In genomic region chr1:161021959-161022332, GRCh38 we compare ENCODE assay signal across 9 cellular contexts. TPM values are rescaled to one million over a fixed set of nuclear protein-coding genes. Genes with fewer than 3 reads are reported as not detected.
DNase-seq lines count a peak whose midpoint lies in the region; ATAC-seq, FAIRE-seq and TF ChIP-seq lines count a peak whose summit lies in the region.
"Had no signal": no experiment of that assay in that cellular context is flagged by ENCODE, and none has a peak within 500 bp of the region (broad histone marks: within the 10 kb centered on the region; RNA-seq: fewer than 3 reads in every experiment).

No MANE protein-coding gene starts in this region.

- peaks cover 0 to 3% (median 0%) of the 10 kb centered on the region in 11 experiments; a peak in 2 of 22 replicates for H3K9me3 ChIP-seq in BLaER1 treated with 17β-estradiol and CSF1 and Interleukin-3, amounts not matched to agents 10 nM and 100 nM (replicated peaks in 1 of 11)
- H3K9me3 ChIP-seq in HUES64 (ENCODE audit: insufficient read depth, low read depth, low read length) (no peaks in the 10 kb centered on the region), body of pancreas (no peaks in the 10 kb centered on the region), mesodermal cell (ENCODE audit: control insufficient read depth, low read length) (no peaks in the 10 kb centered on the region)

- 0 out of 22 replicates have a peak, but pooled peaks cover 0 to 8% (median 0%) of the 10 kb centered on the region in 11 experiments for H3K36me3 ChIP-seq in BLaER1 treated with 17β-estradiol and CSF1 and Interleukin-3, amounts not matched to agents 10 nM and 100 nM
- H3K36me3 ChIP-seq in HUES64 (ENCODE audit: insufficient read depth, low read length): no peaks in the 10 kb centered on the region; the same call in 1 of the 2 replicates
- no peaks in the 10 kb centered on the region for H3K36me3 ChIP-seq in body of pancreas (replicated peaks in 1 of 2; ENCODE audit: insufficient read depth in 1 of 2, low read depth in 2 of 2)
- no peaks in the 10 kb centered on the region for H3K36me3 ChIP-seq in mesodermal cell (ENCODE audit: control insufficient read depth, insufficient read depth, low read length)

- H3K4me3 ChIP-seq in BLaER1 treated with 17β-estradiol and CSF1 and Interleukin-3, amounts not matched to agents 10 nM and 100 nM: peak overlapping the region; percentile 66 to 92 (median 76); a peak in 18 of 20 replicates
- peak overlapping the region; percentile 79 for H3K4me3 ChIP-seq in HUES64 (ENCODE audit: low read length)
- H3K4me3 ChIP-seq in body of pancreas: no peak overlapping the region
- H3K4me3 ChIP-seq in mesodermal cell (ENCODE audit: extremely low read depth, insufficient read depth, low read length, poor library complexity, severe bottlenecking): peak overlapping the region; percentile 67

- no peak for TF ChIP-seq POLR2A in body of pancreas (IDR thresholded peaks at IDR 0.05)

- no peaks in the 10 kb centered on the region; a peak in 1 of 22 replicates for H4K20me1 ChIP-seq in BLaER1 treated with 17β-estradiol and CSF1 and Interleukin-3, amounts not matched to agents 10 nM and 100 nM

- DNase-seq in body of pancreas (no peak), cortex of kidney (lab: John Stamatoyannopoulos, UW) (no peak), NCI-H1092 treated with DMSO at 0.1 percent for 48 hours (lab: John Stamatoyannopoulos, UW) (no peak), HTR-8/SVneo (ENCODE audit: insufficient read length, low spot score) (no peak)

- no peak for FAIRE-seq in HTR-8/SVneo (lab: Jason Lieb, UNC)

- no peak for ATAC-seq in body of pancreas
- ATAC-seq in GM21423 (IDR thresholded peaks at IDR 0.05; ENCODE audit: unreplicated experiment): no peak

- peaks cover 39 to 58% (median 51%) of the 10 kb centered on the region in 10 experiments for H3K4me1 ChIP-seq in BLaER1 treated with 17β-estradiol and CSF1 and Interleukin-3, amounts not matched to agents 10 nM and 100 nM
- H3K4me1 ChIP-seq in HUES64 (ENCODE audit: insufficient read depth, low read length) (peaks cover 22% of the 10 kb centered on the region), body of pancreas (peaks cover 48% of the 10 kb centered on the region), mesodermal cell (ENCODE audit: control insufficient read depth, insufficient read depth, low read length, poor library complexity, severe bottlenecking) (peaks cover 11% of the 10 kb centered on the region)

- H3K27me3 ChIP-seq in BLaER1 treated with 17β-estradiol and CSF1 and Interleukin-3, amounts not matched to agents 10 nM and 100 nM: no peaks in the 10 kb centered on the region
- H3K27me3 ChIP-seq in HUES64 (ENCODE audit: insufficient read depth, low read length) (no peaks in the 10 kb centered on the region), body of pancreas (no peaks in the 10 kb centered on the region)

- peak overlapping the region; percentile 81 to 99 (median 94); a peak in 21 of 22 replicates for H3K4me2 ChIP-seq in BLaER1 treated with 17β-estradiol and CSF1 and Interleukin-3, amounts not matched to agents 10 nM and 100 nM

- TF ChIP-seq CTCF in body of pancreas (IDR thresholded peaks at IDR 0.05): no peak

- H3K9ac ChIP-seq in BLaER1 treated with 17β-estradiol and CSF1 and Interleukin-3, amounts not matched to agents 10 nM and 100 nM: peak overlapping the region in 10 of 11 experiments; percentile 73 to 85 (median 83); a peak in 18 of 22 replicates
- H3K9ac ChIP-seq in HUES64 (ENCODE audit: low read depth, low read length): 0 out of 2 replicates have a peak overlapping the region, but pooled peaks have one; percentile 56

- WGBS in HUES64: 96% methylated on average over 1 of the region's 2 CpGs
- WGBS in body of pancreas, 2 donors: 66 to 84% methylated on average over 2 of the region's 2 CpGs
- WGBS in mesodermal cell (ENCODE audit: insufficient coverage in 2 of 2), 2 experiments: 100% methylated on average over 1 of the region's 2 CpGs; no CpG with 5 or more reads in 1 of the 2 experiments

- peak overlapping the region in 9 of 11 experiments; percentile 79 to 99 (median 82); a peak in 12 of 22 replicates for H3K27ac ChIP-seq in BLaER1 treated with 17β-estradiol and CSF1 and Interleukin-3, amounts not matched to agents 10 nM and 100 nM
- H3K27ac ChIP-seq in HUES64 (ENCODE audit: low read depth, low read length) (no peak overlapping the region), body of pancreas (peak overlapping the region in 3 of 4 donors; percentile 76 to 98 (median 91)), mesodermal cell (ENCODE audit: low read depth, low read length, severe bottlenecking) (no peak overlapping the region)

- intact Hi-C loops in body of pancreas (cut with DNase I): no loop called here

RNA-seq across cellular contexts. Expression of gene F11R, which starts 1.0 kb away (rescaled TPM):
- polyA plus RNA-seq in HUES64 (2013, experiment 1 of 2): 91.0 TPM
- polyA plus RNA-seq in HUES64 (2013, experiment 2 of 2): 107 TPM
- 10 to 100 TPM; 40.2 to 41.5 TPM for total RNA-seq in body of pancreas
- 118 TPM for polyA plus RNA-seq in mesodermal cell (2013, experiment 1 of 2)
- polyA plus RNA-seq in mesodermal cell (2013, experiment 2 of 2): 90.7 TPM

RNA-seq across cellular contexts. Expression of gene TSTD1, which starts 16.8 kb away (rescaled TPM):
- polyA plus RNA-seq in HUES64 (2013, experiment 1 of 2): 51.6 TPM
- polyA plus RNA-seq in HUES64 (2013, experiment 2 of 2): 64.9 TPM
- 10 to 100 TPM; 49.4 to 90.8 TPM for total RNA-seq in body of pancreas
- polyA plus RNA-seq in mesodermal cell (2013, experiment 1 of 2): 19.0 TPM
- polyA plus RNA-seq in mesodermal cell (2013, experiment 2 of 2): 13.6 TPM

RNA-seq across cellular contexts. Expression of gene USF1, which starts 23.8 kb away (rescaled TPM):
- 49.8 TPM for polyA plus RNA-seq in HUES64 (2013, experiment 1 of 2)
- 48.7 TPM for polyA plus RNA-seq in HUES64 (2013, experiment 2 of 2)
- 10 to 100 TPM; 32.7 to 46.5 TPM for total RNA-seq in body of pancreas
- polyA plus RNA-seq in mesodermal cell (2013, experiment 1 of 2): 52.1 TPM
- polyA plus RNA-seq in mesodermal cell (2013, experiment 2 of 2): 51.3 TPM

RNA-seq across cellular contexts. Expression of gene ARHGAP30, which starts 47.7 kb away (rescaled TPM):
- polyA plus RNA-seq in HUES64 (2013, experiment 1 of 2): 0.10 TPM
- polyA plus RNA-seq in HUES64 (2013, experiment 2 of 2): 0.13 TPM
- total RNA-seq in body of pancreas: 1 to 10 TPM; 3.1 to 4.9 TPM
- 0.11 TPM for polyA plus RNA-seq in mesodermal cell (2013, experiment 1 of 2)
- 0.10 TPM for polyA plus RNA-seq in mesodermal cell (2013, experiment 2 of 2)
- total RNA-seq: LHCN-M2 had no signal

Comparison
In these comparisons a context has a peak if more than half of its experiments do, and no peak if none do; other contexts are left out.
1. H3K27ac ChIP-seq: peak in BLaER1 treated with 17β-estradiol and CSF1 and Interleukin-3, amounts not matched to agents 10 nM and 100 nM (9 of 11) and body of pancreas (3 of 4); none in HUES64 (single experiment) and mesodermal cell (single experiment).
2. H3K4me3 ChIP-seq: peak in BLaER1 treated with 17β-estradiol and CSF1 and Interleukin-3, amounts not matched to agents 10 nM and 100 nM (10 of 10), HUES64 (single experiment) and mesodermal cell (single experiment); none in body of pancreas (0 of 2).